1 cellular context compared by ENCODE assay signal in the genomic region with DNA sequence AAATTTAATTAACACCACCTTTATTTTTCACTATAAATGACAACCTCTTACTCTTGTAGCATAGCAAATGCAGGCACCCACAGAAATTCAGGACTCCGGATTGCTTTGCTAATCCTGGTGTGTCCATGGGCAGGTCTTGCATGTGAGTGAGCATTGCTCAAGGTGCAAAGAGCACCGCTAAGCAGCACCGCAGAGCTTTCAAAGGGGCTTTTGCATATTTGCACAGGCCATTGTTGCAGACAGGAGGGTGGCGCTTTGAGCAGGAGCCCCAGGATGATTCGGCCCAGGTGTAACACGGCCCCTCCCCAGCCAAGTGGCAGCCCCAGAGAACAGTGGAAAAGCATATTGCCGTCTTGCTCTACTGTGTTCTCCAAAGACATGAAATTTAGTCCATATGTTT.
TF ChIP-seq lines count a peak whose summit lies in the region.

No MANE protein-coding gene starts in this region.

TF ChIP-seq in HepG2, 621 proteins besides CTCF, POLR2A, EP300 and RAD21 (continued from another document and continues in another):
- TF ChIP-seq, protein P1, sequence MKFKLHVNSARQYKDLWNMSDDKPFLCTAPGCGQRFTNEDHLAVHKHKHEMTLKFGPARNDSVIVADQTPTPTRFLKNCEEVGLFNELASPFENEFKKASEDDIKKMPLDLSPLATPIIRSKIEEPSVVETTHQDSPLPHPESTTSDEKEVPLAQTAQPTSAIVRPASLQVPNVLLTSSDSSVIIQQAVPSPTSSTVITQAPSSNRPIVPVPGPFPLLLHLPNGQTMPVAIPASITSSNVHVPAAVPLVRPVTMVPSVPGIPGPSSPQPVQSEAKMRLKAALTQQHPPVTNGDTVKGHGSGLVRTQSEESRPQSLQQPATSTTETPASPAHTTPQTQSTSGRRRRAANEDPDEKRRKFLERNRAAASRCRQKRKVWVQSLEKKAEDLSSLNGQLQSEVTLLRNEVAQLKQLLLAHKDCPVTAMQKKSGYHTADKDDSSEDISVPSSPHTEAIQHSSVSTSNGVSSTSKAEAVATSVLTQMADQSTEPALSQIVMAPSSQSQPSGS (CRISPR knock-in tag; IDR thresholded peaks at IDR 0.05): peak; percentile 85
- TF ChIP-seq ZNF30 (CRISPR knock-in tag; IDR thresholded peaks at IDR 0.05) (no peak), HNF1A (IDR thresholded peaks at IDR 0.05; ENCODE audit: low read depth) (no peak), HNF1A (CRISPR knock-in tag; IDR thresholded peaks at IDR 0.05; ENCODE audit: borderline replicate concordance) (peak; percentile 25; the same call in 1 of the 2 replicates), SMARCC2 (IDR thresholded peaks at IDR 0.05) (no peak), ZNF670 (CRISPR knock-in tag; IDR thresholded peaks at IDR 0.05; ENCODE audit: borderline replicate concordance) (0 out of 2 replicates have a peak, but pooled peaks have one; percentile 33), CREM (IDR thresholded peaks at IDR 0.05) (peak; percentile 53; the same call in 1 of the 2 replicates), CREM (CRISPR knock-in tag; IDR thresholded peaks at IDR 0.05) (no peak), EHMT2 (IDR thresholded peaks at IDR 0.05; ENCODE audit: borderline replicate concordance, low read depth, low read length) (no peak), ZNF10 (CRISPR knock-in tag; IDR thresholded peaks at IDR 0.05; ENCODE audit: borderline replicate concordance, low read depth) (no peak), CC2D1A (CRISPR knock-in tag; IDR thresholded peaks at IDR 0.05) (no peak), ZBTB7B (CRISPR knock-in tag; IDR thresholded peaks at IDR 0.05) (peak; percentile 96), ZBTB43 (CRISPR knock-in tag; conservative IDR thresholded peaks at IDR 0.05) (0 out of 2 replicates have a peak, but pooled peaks have one; percentile 23), KDM2A (CRISPR knock-in tag; IDR thresholded peaks at IDR 0.05; ENCODE audit: borderline replicate concordance, low read depth) (peak; percentile 42; the same call in 1 of the 2 replicates), ERF (CRISPR knock-in tag; IDR thresholded peaks at IDR 0.05) (peak; percentile 57; the same call in 1 of the 2 replicates), SP1 (IDR thresholded peaks at IDR 0.05) (no peak), SP1 (CRISPR knock-in tag; IDR thresholded peaks at IDR 0.05) (no peak), SOX6 (IDR thresholded peaks at IDR 0.05) (no peak), SOX6 (CRISPR knock-in tag; IDR thresholded peaks at IDR 0.05) (peak; percentile 99), RBM39 (IDR thresholded peaks at IDR 0.05; ENCODE audit: low read depth, low read length, poor library complexity, severe bottlenecking) (no peak), SAP130 (CRISPR knock-in tag; IDR thresholded peaks at IDR 0.05; ENCODE audit: low read depth) (peak; percentile 51), MXD3 (CRISPR knock-in tag; IDR thresholded peaks at IDR 0.05) (no peak), WIZ (CRISPR knock-in tag; IDR thresholded peaks at IDR 0.05) (no peak), DNMT1 (CRISPR knock-in tag; IDR thresholded peaks at IDR 0.05) (no peak), NONO (IDR thresholded peaks at IDR 0.05) (no peak), NONO (CRISPR knock-in tag; conservative IDR thresholded peaks at IDR 0.05) (peak; percentile 53; the same call in 1 of the 2 replicates), DPF2 (CRISPR knock-in tag; IDR thresholded peaks at IDR 0.05; ENCODE audit: borderline replicate concordance, low read depth) (peak; percentile 82), ZNF556 (CRISPR knock-in tag; IDR thresholded peaks at IDR 0.05; ENCODE audit: borderline replicate concordance) (0 out of 2 replicates have a peak, but pooled peaks have one; percentile 39)
- TF ChIP-seq, protein P2, sequence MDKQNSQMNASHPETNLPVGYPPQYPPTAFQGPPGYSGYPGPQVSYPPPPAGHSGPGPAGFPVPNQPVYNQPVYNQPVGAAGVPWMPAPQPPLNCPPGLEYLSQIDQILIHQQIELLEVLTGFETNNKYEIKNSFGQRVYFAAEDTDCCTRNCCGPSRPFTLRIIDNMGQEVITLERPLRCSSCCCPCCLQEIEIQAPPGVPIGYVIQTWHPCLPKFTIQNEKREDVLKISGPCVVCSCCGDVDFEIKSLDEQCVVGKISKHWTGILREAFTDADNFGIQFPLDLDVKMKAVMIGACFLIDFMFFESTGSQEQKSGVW (CRISPR knock-in tag; IDR thresholded peaks at IDR 0.05; ENCODE audit: borderline replicate concordance): no peak
- TF ChIP-seq, protein P3, sequence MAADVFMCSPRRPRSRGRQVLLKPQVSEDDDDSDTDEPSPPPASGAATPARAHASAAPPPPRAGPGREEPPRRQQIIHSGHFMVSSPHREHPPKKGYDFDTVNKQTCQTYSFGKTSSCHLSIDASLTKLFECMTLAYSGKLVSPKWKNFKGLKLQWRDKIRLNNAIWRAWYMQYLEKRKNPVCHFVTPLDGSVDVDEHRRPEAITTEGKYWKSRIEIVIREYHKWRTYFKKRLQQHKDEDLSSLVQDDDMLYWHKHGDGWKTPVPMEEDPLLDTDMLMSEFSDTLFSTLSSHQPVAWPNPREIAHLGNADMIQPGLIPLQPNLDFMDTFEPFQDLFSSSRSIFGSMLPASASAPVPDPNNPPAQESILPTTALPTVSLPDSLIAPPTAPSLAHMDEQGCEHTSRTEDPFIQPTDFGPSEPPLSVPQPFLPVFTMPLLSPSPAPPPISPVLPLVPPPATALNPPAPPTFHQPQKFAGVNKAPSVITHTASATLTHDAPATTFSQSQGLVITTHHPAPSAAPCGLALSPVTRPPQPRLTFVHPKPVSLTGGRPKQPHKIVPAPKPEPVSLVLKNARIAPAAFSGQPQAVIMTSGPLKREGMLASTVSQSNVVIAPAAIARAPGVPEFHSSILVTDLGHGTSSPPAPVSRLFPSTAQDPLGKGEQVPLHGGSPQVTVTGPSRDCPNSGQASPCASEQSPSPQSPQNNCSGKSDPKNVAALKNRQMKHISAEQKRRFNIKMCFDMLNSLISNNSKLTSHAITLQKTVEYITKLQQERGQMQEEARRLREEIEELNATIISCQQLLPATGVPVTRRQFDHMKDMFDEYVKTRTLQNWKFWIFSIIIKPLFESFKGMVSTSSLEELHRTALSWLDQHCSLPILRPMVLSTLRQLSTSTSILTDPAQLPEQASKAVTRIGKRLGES (CRISPR knock-in tag; IDR thresholded peaks at IDR 0.05; ENCODE audit: borderline replicate concordance): no peak
- TF ChIP-seq, protein P4, sequence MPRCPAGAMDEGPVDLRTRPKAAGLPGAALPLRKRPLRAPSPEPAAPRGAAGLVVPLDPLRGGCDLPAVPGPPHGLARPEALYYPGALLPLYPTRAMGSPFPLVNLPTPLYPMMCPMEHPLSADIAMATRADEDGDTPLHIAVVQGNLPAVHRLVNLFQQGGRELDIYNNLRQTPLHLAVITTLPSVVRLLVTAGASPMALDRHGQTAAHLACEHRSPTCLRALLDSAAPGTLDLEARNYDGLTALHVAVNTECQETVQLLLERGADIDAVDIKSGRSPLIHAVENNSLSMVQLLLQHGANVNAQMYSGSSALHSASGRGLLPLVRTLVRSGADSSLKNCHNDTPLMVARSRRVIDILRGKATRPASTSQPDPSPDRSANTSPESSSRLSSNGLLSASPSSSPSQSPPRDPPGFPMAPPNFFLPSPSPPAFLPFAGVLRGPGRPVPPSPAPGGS (CRISPR knock-in tag; IDR thresholded peaks at IDR 0.05): no peak
- TF ChIP-seq, protein P5, sequence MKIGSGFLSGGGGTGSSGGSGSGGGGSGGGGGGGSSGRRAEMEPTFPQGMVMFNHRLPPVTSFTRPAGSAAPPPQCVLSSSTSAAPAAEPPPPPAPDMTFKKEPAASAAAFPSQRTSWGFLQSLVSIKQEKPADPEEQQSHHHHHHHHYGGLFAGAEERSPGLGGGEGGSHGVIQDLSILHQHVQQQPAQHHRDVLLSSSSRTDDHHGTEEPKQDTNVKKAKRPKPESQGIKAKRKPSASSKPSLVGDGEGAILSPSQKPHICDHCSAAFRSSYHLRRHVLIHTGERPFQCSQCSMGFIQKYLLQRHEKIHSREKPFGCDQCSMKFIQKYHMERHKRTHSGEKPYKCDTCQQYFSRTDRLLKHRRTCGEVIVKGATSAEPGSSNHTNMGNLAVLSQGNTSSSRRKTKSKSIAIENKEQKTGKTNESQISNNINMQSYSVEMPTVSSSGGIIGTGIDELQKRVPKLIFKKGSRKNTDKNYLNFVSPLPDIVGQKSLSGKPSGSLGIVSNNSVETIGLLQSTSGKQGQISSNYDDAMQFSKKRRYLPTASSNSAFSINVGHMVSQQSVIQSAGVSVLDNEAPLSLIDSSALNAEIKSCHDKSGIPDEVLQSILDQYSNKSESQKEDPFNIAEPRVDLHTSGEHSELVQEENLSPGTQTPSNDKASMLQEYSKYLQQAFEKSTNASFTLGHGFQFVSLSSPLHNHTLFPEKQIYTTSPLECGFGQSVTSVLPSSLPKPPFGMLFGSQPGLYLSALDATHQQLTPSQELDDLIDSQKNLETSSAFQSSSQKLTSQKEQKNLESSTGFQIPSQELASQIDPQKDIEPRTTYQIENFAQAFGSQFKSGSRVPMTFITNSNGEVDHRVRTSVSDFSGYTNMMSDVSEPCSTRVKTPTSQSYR (CRISPR knock-in tag; IDR thresholded peaks at IDR 0.05; ENCODE audit: borderline replicate concordance): 0 out of 2 replicates have a peak, but pooled peaks have one; percentile 13
- TF ChIP-seq, protein P6, sequence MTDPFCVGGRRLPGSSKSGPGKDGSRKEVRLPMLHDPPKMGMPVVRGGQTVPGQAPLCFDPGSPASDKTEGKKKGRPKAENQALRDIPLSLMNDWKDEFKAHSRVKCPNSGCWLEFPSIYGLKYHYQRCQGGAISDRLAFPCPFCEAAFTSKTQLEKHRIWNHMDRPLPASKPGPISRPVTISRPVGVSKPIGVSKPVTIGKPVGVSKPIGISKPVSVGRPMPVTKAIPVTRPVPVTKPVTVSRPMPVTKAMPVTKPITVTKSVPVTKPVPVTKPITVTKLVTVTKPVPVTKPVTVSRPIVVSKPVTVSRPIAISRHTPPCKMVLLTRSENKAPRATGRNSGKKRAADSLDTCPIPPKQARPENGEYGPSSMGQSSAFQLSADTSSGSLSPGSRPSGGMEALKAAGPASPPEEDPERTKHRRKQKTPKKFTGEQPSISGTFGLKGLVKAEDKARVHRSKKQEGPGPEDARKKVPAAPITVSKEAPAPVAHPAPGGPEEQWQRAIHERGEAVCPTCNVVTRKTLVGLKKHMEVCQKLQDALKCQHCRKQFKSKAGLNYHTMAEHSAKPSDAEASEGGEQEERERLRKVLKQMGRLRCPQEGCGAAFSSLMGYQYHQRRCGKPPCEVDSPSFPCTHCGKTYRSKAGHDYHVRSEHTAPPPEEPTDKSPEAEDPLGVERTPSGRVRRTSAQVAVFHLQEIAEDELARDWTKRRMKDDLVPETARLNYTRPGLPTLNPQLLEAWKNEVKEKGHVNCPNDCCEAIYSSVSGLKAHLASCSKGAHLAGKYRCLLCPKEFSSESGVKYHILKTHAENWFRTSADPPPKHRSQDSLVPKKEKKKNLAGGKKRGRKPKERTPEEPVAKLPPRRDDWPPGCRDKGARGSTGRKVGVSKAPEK (CRISPR knock-in tag; IDR thresholded peaks at IDR 0.05; ENCODE audit: borderline replicate concordance): peak; percentile 85; the same call in 1 of the 2 replicates
